1 cellular context compared by ENCODE assay signal in the genomic region with DNA sequence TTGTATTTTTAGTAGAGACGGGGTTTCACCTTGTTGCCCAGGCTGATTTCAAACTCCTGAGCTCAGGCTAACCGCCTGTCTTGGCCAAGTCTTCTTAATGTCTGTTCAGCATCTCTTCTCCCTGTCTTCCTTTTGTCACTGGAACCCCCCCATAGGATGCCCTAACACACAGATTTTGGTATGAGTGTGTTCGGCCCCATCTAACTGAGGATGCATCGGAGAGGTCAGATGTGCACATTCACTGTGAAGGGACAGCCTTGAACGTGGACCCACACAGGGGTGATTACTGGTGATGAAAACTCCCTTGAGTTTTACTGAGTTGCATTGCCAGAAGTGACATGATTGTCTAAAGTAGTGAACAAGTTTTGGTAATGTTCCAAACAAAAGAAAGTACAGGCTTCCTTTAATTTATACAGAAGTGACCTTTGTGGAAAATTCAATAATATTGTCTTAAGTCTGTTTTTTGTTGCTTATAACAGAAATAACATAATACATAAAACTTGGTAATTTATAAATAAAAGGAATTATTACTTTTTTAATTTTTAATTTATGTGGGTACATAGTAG.
TF ChIP-seq lines count a peak whose summit lies in the region.

No MANE protein-coding gene starts in this region.

TF ChIP-seq in A549, 52 proteins besides CTCF, POLR2A, EP300 and RAD21 (continued from another document):
- TF ChIP-seq RARB (CRISPR knock-in tag; IDR thresholded peaks at IDR 0.05) (no peak), CHD2 (IDR thresholded peaks at IDR 0.05; ENCODE audit: low read length, partially characterized antibody) (no peak), ESRRA (IDR thresholded peaks at IDR 0.05; ENCODE audit: borderline replicate concordance, low read length) (no peak), GATA3 (IDR thresholded peaks at IDR 0.05; ENCODE audit: borderline replicate concordance) (no peak), MYC (IDR thresholded peaks at IDR 0.05; ENCODE audit: borderline replicate concordance, low read length) (no peak), CEBPB (IDR thresholded peaks at IDR 0.05) (no peak), RFX5 (IDR thresholded peaks at IDR 0.05) (no peak)
- TF ChIP-seq, protein P1, sequence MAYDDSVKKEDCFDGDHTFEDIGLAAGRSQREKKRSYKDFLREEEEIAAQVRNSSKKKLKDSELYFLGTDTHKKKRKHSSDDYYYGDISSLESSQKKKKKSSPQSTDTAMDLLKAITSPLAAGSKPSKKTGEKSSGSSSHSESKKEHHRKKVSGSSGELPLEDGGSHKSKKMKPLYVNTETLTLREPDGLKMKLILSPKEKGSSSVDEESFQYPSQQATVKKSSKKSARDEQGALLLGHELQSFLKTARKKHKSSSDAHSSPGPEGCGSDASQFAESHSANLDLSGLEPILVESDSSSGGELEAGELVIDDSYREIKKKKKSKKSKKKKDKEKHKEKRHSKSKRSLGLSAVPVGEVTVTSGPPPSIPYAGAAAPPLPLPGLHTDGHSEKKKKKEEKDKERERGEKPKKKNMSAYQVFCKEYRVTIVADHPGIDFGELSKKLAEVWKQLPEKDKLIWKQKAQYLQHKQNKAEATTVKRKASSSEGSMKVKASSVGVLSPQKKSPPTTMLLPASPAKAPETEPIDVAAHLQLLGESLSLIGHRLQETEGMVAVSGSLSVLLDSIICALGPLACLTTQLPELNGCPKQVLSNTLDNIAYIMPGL (CRISPR knock-in tag; IDR thresholded peaks at IDR 0.05; ENCODE audit: borderline replicate concordance) = no peak
